ENCODE assay signal across 15 cellular contexts in the genomic region with DNA sequence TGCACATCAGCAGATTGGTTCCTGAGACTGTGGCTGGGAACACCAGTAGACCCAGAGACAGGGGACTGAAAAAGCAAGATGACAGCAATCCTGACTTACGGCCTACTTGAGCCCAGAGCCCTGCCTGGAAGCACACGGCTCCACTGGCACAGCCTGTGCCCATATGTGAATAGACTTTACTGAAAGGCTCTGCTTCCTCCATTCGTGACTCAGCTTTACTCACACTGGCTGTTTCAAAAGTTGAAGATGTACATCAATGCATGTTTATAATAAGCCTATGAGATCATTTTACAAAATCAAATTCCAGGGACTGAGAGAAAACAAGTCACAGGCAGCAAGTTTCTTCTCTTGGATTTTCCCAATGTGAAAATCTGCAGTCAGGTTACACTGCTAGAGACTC.
DNase-seq lines count a peak whose midpoint lies in the region; ATAC-seq and TF ChIP-seq lines count a peak whose summit lies in the region.
"Had no signal": no experiment of that assay in that cellular context is flagged by ENCODE, and none has a peak within 500 bp of the region (broad histone marks: within the 10 kb centered on the region; RNA-seq: fewer than 3 reads in every experiment).

No MANE protein-coding gene starts in this region.

- H3K79me2 ChIP-seq in GM23338 (replicated peaks; ENCODE audit: insufficient read depth) = no peaks in the 10 kb centered on the region

- TF ChIP-seq CTCF in GM23338 (conservative IDR thresholded peaks at IDR 0.05; ENCODE audit: low read depth in 2 of 2) (no peak), astrocyte of the spinal cord (IDR thresholded peaks at IDR 0.05; ENCODE audit: low read depth, low read length) (no peak), natural killer cell (IDR thresholded peaks at IDR 0.05) (no peak)

- intact Hi-C loops in natural killer cell (cut with micrococcal nuclease) = no loop called here

- no peaks in the 10 kb centered on the region for H3K4me1 ChIP-seq in GM23338 (ENCODE audit: insufficient read depth)
- H3K4me1 ChIP-seq in stomach smooth muscle (ENCODE audit: control insufficient read depth, insufficient read depth, low read length) = peaks cover 50% of the 10 kb centered on the region

- no peaks in the 10 kb centered on the region for H4K20me1 ChIP-seq in GM23338 (replicated peaks; ENCODE audit: insufficient read depth)

- H3K27ac ChIP-seq in GM23338 (ENCODE audit: low read depth) (no peak overlapping the region), stomach smooth muscle (ENCODE audit: low read length) (peak overlapping the region; percentile 85)

- no peak for ATAC-seq in GM23338
- no peak for ATAC-seq in natural killer cell
- ATAC-seq: HCT116; naive thymus-derived CD8-positive, alpha-beta T cell had no signal

- H3F3A ChIP-seq in GM23338 (replicated peaks; ENCODE audit: low read depth) = no peaks in the 10 kb centered on the region

- H3K4me3 Mint-ChIP-seq in GM23338 = no peak overlapping the region
- H3K4me3 Mint-ChIP-seq in natural killer cell = no peak overlapping the region
- H3K4me3 Mint-ChIP-seq: naive thymus-derived CD8-positive, alpha-beta T cell had no signal

- H3K27ac Mint-ChIP-seq in GM23338 = no peak overlapping the region
- no peak overlapping the region for H3K27ac Mint-ChIP-seq in natural killer cell

- H3K27me3 ChIP-seq in GM23338 (ENCODE audit: insufficient read depth) (no peaks in the 10 kb centered on the region), stomach smooth muscle (ENCODE audit: control insufficient read depth in 1 of 2, insufficient read depth in 2 of 2, low read length in 2 of 2) (no peaks in the 10 kb centered on the region)

- H3K36me3 ChIP-seq in GM23338 (ENCODE audit: insufficient read depth) (no peaks in the 10 kb centered on the region), stomach smooth muscle (ENCODE audit: control insufficient read depth in 2 of 2, insufficient read depth in 2 of 2, low read length in 2 of 2) (no peaks in the 10 kb centered on the region)

- in situ Hi-C loops in astrocyte of the spinal cord (cut with HindIII; ENCODE audit: low sequenced_read_pairs) = no loop called here

- peak overlapping the region; percentile 51 to 61 for H3K9ac ChIP-seq in stomach smooth muscle (ENCODE audit: low read length in 2 of 2)

- 0 out of 2 replicates have a peak overlapping the region, but pooled peaks have one; percentile 7 for H2AFZ ChIP-seq in GM23338

- no peaks in the 10 kb centered on the region for H3K36me3 Mint-ChIP-seq in GM23338 (ENCODE audit: low read depth)
- H3K36me3 Mint-ChIP-seq in natural killer cell = no peaks in the 10 kb centered on the region
- H3K36me3 Mint-ChIP-seq: naive thymus-derived CD8-positive, alpha-beta T cell had no signal

- DNase-seq in GM23338 (ENCODE audit: low spot score) (no peak), astrocyte of the spinal cord (ENCODE audit: low read depth, low spot score) (peak; percentile 88), hepatic stellate cell (ENCODE audit: low spot score) (peak; percentile 82), UCSD-AML1 (lab: John Stamatoyannopoulos, UW; ENCODE audit: unreplicated experiment) (no peak), DMS153 treated with DMSO at 0.1 percent for 48 hours (lab: John Stamatoyannopoulos, UW; ENCODE audit: unreplicated experiment) (no peak), natural killer cell (no peak), NCI-H2029 (lab: John Stamatoyannopoulos, UW) (no peak)
- DNase-seq: activated CD4-positive, alpha-beta T cell treated with anti-CD3 and anti-CD28 coated beads for 4 hours; activated naive CD4-positive, alpha-beta T cell treated with anti-CD3 and anti-CD28 coated beads, Interleukin-2, amount 50 U/mL, for 16 hours; DMS153; naive thymus-derived CD8-positive, alpha-beta T cell; NCI-H1436 treated with DMSO at 0.1 percent for 48 hours; stimulated activated CD4-positive, alpha-beta T cell treated with anti-CD3 and anti-CD28 coated beads, Interleukin-2, amount 100 ng/mL, for 48 hours had no signal

- no peaks in the 10 kb centered on the region for H3K9me3 ChIP-seq in stomach smooth muscle (ENCODE audit: control insufficient read depth in 2 of 2, low read length in 2 of 2)

- H3K27me3 Mint-ChIP-seq in GM23338 (ENCODE audit: insufficient read depth, low read depth, poor library complexity) = peaks cover 6% of the 10 kb centered on the region
- peaks cover 20 to 21% of the 10 kb centered on the region in 2 donors for H3K27me3 Mint-ChIP-seq in natural killer cell (ENCODE audit: low read depth in 2 of 2)

- no peak overlapping the region for H3K4me3 ChIP-seq in GM23338
- no peak overlapping the region for H3K4me3 ChIP-seq in astrocyte of the spinal cord (ENCODE audit: low read depth, low read length)
- H3K4me3 ChIP-seq in stomach smooth muscle (ENCODE audit: low read length in 2 of 2) = no peak overlapping the region

- no peak overlapping the region for H3K4me2 ChIP-seq in GM23338

- peaks cover 7% of the 10 kb centered on the region for H3K4me1 Mint-ChIP-seq in GM23338
- no peaks in the 10 kb centered on the region for H3K4me1 Mint-ChIP-seq in natural killer cell

- H3K9me3 Mint-ChIP-seq in GM23338 (no peaks in the 10 kb centered on the region), natural killer cell (no peaks in the 10 kb centered on the region)
- H3K9me3 Mint-ChIP-seq: naive thymus-derived CD8-positive, alpha-beta T cell had no signal

- H3K9me2 ChIP-seq in GM23338 (ENCODE audit: insufficient read depth) = peaks cover 10% of the 10 kb centered on the region; the same call in 1 of the 2 replicates

TF ChIP-seq in GM23338, 12 proteins besides CTCF, POLR2A, EP300 and RAD21:
- no peak for TF ChIP-seq JUNB (IDR thresholded peaks at IDR 0.05; ENCODE audit: unreplicated experiment)
- TF ChIP-seq REST (IDR thresholded peaks at IDR 0.05; ENCODE audit: unreplicated experiment) = no peak
- TF ChIP-seq EZH2 (IDR thresholded peaks at IDR 0.05; ENCODE audit: low read depth, unreplicated experiment) = no peak
- TF ChIP-seq POLR2AphosphoS5 (IDR thresholded peaks at IDR 0.05; ENCODE audit: low read depth) = no peak
TF ChIP-seq in GM23338: peak in this region for 0.

Comparison
In these comparisons a context has a peak if more than half of its experiments do, and no peak if none do; other contexts are left out.
1. DNase-seq: peak in astrocyte of the spinal cord (single experiment) and hepatic stellate cell (single experiment); none in GM23338 (single experiment), UCSD-AML1 (single experiment), DMS153 treated with DMSO at 0.1 percent for 48 hours (single experiment), natural killer cell (single experiment) and NCI-H2029 (single experiment).